Comparison of ENCODE assay signal across 14 cellular contexts in genomic region chr9:133404440-133405002, GRCh38.
"Had no signal": no experiment of that assay in that cellular context is flagged by ENCODE, and none has a peak within 500 bp of the region (broad histone marks: within the 10 kb centered on the region; RNA-seq: fewer than 3 reads in every experiment).

No MANE protein-coding gene starts in this region.

- H3K4me3 Mint-ChIP-seq: activated CD4-positive, alpha-beta T cell treated with anti-CD3 and anti-CD28 coated beads, Interleukin-2, amount 10 ng/mL, durations not matched to agents 24 days and 14 days; activated naive CD8-positive, alpha-beta T cell treated with anti-CD3 and anti-CD28 coated beads for 36 hours; activated T-cell treated with anti-CD3 and anti-CD28 coated beads, Interleukin-2, amount 50 U/mL, for 72 hours; effector memory CD8-positive, alpha-beta T cell; immature natural killer cell; T-helper 2 cell treated with Interferon-gamma antibody and Interleukin-4, amounts not matched to agents 5 μg/mL and 100 μg/mL, for 36 hours had no signal

- H3K9me3 ChIP-seq: esophagus squamous epithelium, mucosa of descending colon, neutrophil, sigmoid colon had no signal

- H3K27me3 ChIP-seq: esophagus squamous epithelium, neutrophil, sigmoid colon had no signal

- FAIRE-seq: TTC549 had no signal

- H3K27ac Mint-ChIP-seq: activated CD4-positive, alpha-beta T cell treated with anti-CD3 and anti-CD28 coated beads, Interleukin-2, amount 10 ng/mL, durations not matched to agents 24 days and 14 days; activated T-cell treated with anti-CD3 and anti-CD28 coated beads, Interleukin-2, amount 50 U/mL, for 72 hours; T-helper 2 cell treated with Interferon-gamma antibody and Interleukin-4, amounts not matched to agents 5 μg/mL and 100 μg/mL, for 36 hours had no signal

- DNase-seq: amniotic stem cell, esophagus squamous epithelium, sigmoid colon had no signal

- H2AFZ ChIP-seq: parathyroid adenoma had no signal

- H3K4me1 Mint-ChIP-seq: immature natural killer cell had no signal

- H3K9ac ChIP-seq: parathyroid adenoma had no signal

- H3K4me1 ChIP-seq: parathyroid adenoma, sigmoid colon had no signal

- H3K9me3 Mint-ChIP-seq: activated CD4-positive, alpha-beta T cell treated with anti-CD3 and anti-CD28 coated beads, Interleukin-2, amount 10 ng/mL, durations not matched to agents 24 days and 14 days; activated naive CD8-positive, alpha-beta T cell treated with anti-CD3 and anti-CD28 coated beads for 36 hours; activated T-cell treated with anti-CD3 and anti-CD28 coated beads, Interleukin-2, amount 50 U/mL, for 72 hours; effector memory CD8-positive, alpha-beta T cell; immature natural killer cell; T-helper 2 cell treated with Interferon-gamma antibody and Interleukin-4, amounts not matched to agents 5 μg/mL and 100 μg/mL, for 36 hours had no signal

- H3K27me3 Mint-ChIP-seq: activated CD4-positive, alpha-beta T cell treated with anti-CD3 and anti-CD28 coated beads, Interleukin-2, amount 10 ng/mL, durations not matched to agents 24 days and 14 days; activated naive CD8-positive, alpha-beta T cell treated with anti-CD3 and anti-CD28 coated beads for 36 hours; effector memory CD8-positive, alpha-beta T cell; naive thymus-derived CD4-positive, alpha-beta T cell had no signal

- H3K27ac ChIP-seq: esophagus squamous epithelium, neutrophil, parathyroid adenoma, sigmoid colon had no signal

- H3K4me3 ChIP-seq: esophagus squamous epithelium, mucosa of descending colon, sigmoid colon had no signal

- H3K79me2 ChIP-seq: parathyroid adenoma had no signal
